Comparison of ENCODE assay signal across 1 cellular context in genomic region chr10:112927980-112928379, GRCh38.
TF ChIP-seq lines count a peak whose summit lies in the region.

No MANE protein-coding gene starts in this region.

TF ChIP-seq in GM23338, 12 proteins besides CTCF, POLR2A, EP300 and RAD21 (continued from another document):
- TF ChIP-seq REST (IDR thresholded peaks at IDR 0.05; ENCODE audit: unreplicated experiment) = no peak
- TF ChIP-seq EZH2 (IDR thresholded peaks at IDR 0.05; ENCODE audit: low read depth, unreplicated experiment) = no peak
- no peak for TF ChIP-seq ZNF462 (CRISPR knock-in tag; IDR thresholded peaks at IDR 0.05)
- no peak for TF ChIP-seq JUNB (IDR thresholded peaks at IDR 0.05; ENCODE audit: unreplicated experiment)
- no peak for TF ChIP-seq POLR2AphosphoS5 (IDR thresholded peaks at IDR 0.05; ENCODE audit: low read depth)
- no peak for TF ChIP-seq NANOG (IDR thresholded peaks at IDR 0.05; ENCODE audit: borderline replicate concordance)
